8 cellular contexts compared by ENCODE assay signal in genomic region chr9:85142461-85143401, GRCh38.
A peak's percentile ranks its signal among the peaks of the same experiment; 100 is the strongest.
DNase-seq lines count a peak whose midpoint lies in the region; ATAC-seq and TF ChIP-seq lines count a peak whose summit lies in the region.

No MANE protein-coding gene starts in this region.

- H3K4me1 ChIP-seq in SK-N-SH (ENCODE audit: control insufficient read depth in 1 of 2, insufficient read depth in 2 of 2, low read depth in 1 of 2, low read length in 1 of 2) (no peaks in the 10 kb centered on the region; a peak in 1 of 4 replicates), RWPE2 (ENCODE audit: insufficient read depth, poor library complexity, severe bottlenecking) (no peaks in the 10 kb centered on the region), hepatocyte (ENCODE audit: insufficient read depth) (no peaks in the 10 kb centered on the region), upper lobe of right lung (no peaks in the 10 kb centered on the region)

- no peaks in the 10 kb centered on the region for H3K36me3 Mint-ChIP-seq in activated CD4-positive, alpha-beta memory T cell treated with anti-CD3 and anti-CD28 coated beads, Interleukin-2, amount 10 ng/mL, durations not matched to agents 7 days and 5 days (ENCODE audit: low read depth)

- TF ChIP-seq RAD21 in SK-N-SH (IDR thresholded peaks at IDR 0.05; ENCODE audit: low read length): peak; percentile 72

- no peak overlapping the region for H3K27ac Mint-ChIP-seq in activated CD4-positive, alpha-beta memory T cell treated with anti-CD3 and anti-CD28 coated beads, Interleukin-2, amount 10 ng/mL, durations not matched to agents 7 days and 5 days

- no peaks in the 10 kb centered on the region for H3K36me3 ChIP-seq in SK-N-SH (replicated peaks in 1 of 2; ENCODE audit: control insufficient read depth in 1 of 2, insufficient read depth in 2 of 2, low read length in 1 of 2)
- H3K36me3 ChIP-seq in RWPE2 (ENCODE audit: low read depth): no peaks in the 10 kb centered on the region
- H3K36me3 ChIP-seq in hepatocyte (replicated peaks; ENCODE audit: insufficient read depth, low read depth): no peaks in the 10 kb centered on the region
- no peaks in the 10 kb centered on the region for H3K36me3 ChIP-seq in upper lobe of right lung

- H3K27me3 Mint-ChIP-seq in activated CD4-positive, alpha-beta memory T cell treated with anti-CD3 and anti-CD28 coated beads, Interleukin-2, amount 10 ng/mL, durations not matched to agents 7 days and 5 days: no peaks in the 10 kb centered on the region

- H3K27me3 ChIP-seq in SK-N-SH (ENCODE audit: insufficient read depth) (no peaks in the 10 kb centered on the region), RWPE2 (ENCODE audit: insufficient read depth, poor library complexity, severe bottlenecking) (no peaks in the 10 kb centered on the region), hepatocyte (no peaks in the 10 kb centered on the region), upper lobe of right lung (no peaks in the 10 kb centered on the region)

- H2AFZ ChIP-seq in SK-N-SH (ENCODE audit: low read depth) (no peak overlapping the region), hepatocyte (no peak overlapping the region)

- H3K9me2 ChIP-seq in SK-N-SH (no peaks in the 10 kb centered on the region), hepatocyte (replicated peaks; ENCODE audit: insufficient read depth) (no peaks in the 10 kb centered on the region)

- no peaks in the 10 kb centered on the region for H3K9me3 ChIP-seq in SK-N-SH
- no peaks in the 10 kb centered on the region for H3K9me3 ChIP-seq in RWPE2 (ENCODE audit: severe bottlenecking)
- H3K9me3 ChIP-seq in hepatocyte (ENCODE audit: low read depth): no peaks in the 10 kb centered on the region
- no peaks in the 10 kb centered on the region for H3K9me3 ChIP-seq in upper lobe of right lung

- H3K9ac ChIP-seq in SK-N-SH: no peak overlapping the region

- H3K27ac ChIP-seq in SK-N-SH (ENCODE audit: low read depth in 2 of 2, low read length in 1 of 2): no peak overlapping the region
- no peak overlapping the region for H3K27ac ChIP-seq in RWPE2 (ENCODE audit: poor library complexity, severe bottlenecking)
- H3K27ac ChIP-seq in hepatocyte: no peak overlapping the region
- no peak overlapping the region for H3K27ac ChIP-seq in upper lobe of right lung

- DNase-seq in SK-N-SH (peak; percentile 20), RWPE2 (ENCODE audit: low spot score) (no peak), hepatocyte (ENCODE audit: low spot score) (peak; percentile 26), upper lobe of right lung (no peak), activated T-cell treated with anti-CD3 and anti-CD28 coated beads for 4 hours (no peak)
- no peak for DNase-seq in activated CD4-positive, alpha-beta memory T cell treated with anti-CD3 and anti-CD28 coated beads, Interleukin-2, amount 10 ng/mL, durations not matched to agents 7 days and 5 days

- H3K4me3 Mint-ChIP-seq in activated CD4-positive, alpha-beta memory T cell treated with anti-CD3 and anti-CD28 coated beads, Interleukin-2, amount 10 ng/mL, durations not matched to agents 7 days and 5 days: no peak overlapping the region

- H3K79me2 ChIP-seq in SK-N-SH (ENCODE audit: insufficient read depth) (no peaks in the 10 kb centered on the region), hepatocyte (no peaks in the 10 kb centered on the region)

- no peaks in the 10 kb centered on the region for H4K20me1 ChIP-seq in SK-N-SH (ENCODE audit: insufficient read depth)
- no peaks in the 10 kb centered on the region for H4K20me1 ChIP-seq in hepatocyte (ENCODE audit: insufficient read depth, poor library complexity, severe bottlenecking)

- H3K4me3 ChIP-seq in SK-N-SH (ENCODE audit: low read depth in 2 of 2, low read length in 1 of 2) (no peak overlapping the region), RWPE2 (ENCODE audit: severe bottlenecking) (no peak overlapping the region), hepatocyte (no peak overlapping the region), upper lobe of right lung (no peak overlapping the region)

- CTCF ChIA-PET in SK-N-SH (lab: Yijun Ruan, JAX): interaction anchor here (0.6 to 4.0 kb wide), 29 partner anchors 9 to 746 kb away, joined by 3 to 14 read pairs (median 3); no protein-coding TSS in a partner anchor
- CTCF ChIA-PET in activated CD4-positive, alpha-beta memory T cell treated with anti-CD3 and anti-CD28 coated beads, Interleukin-2, amount 10 ng/mL, durations not matched to agents 7 days and 5 days (lab: Charles Lee): interaction anchor here (0.6 to 1.8 kb wide), 2 partner anchors 17 to 746 kb away, joined by 4 to 7 read pairs; no protein-coding TSS in a partner anchor

- no peaks in the 10 kb centered on the region for H3F3A ChIP-seq in SK-N-SH (replicated peaks; ENCODE audit: insufficient read depth)

- H3K4me1 Mint-ChIP-seq in activated CD4-positive, alpha-beta memory T cell treated with anti-CD3 and anti-CD28 coated beads, Interleukin-2, amount 10 ng/mL, durations not matched to agents 7 days and 5 days: no peaks in the 10 kb centered on the region

- POLR2A ChIA-PET in SK-N-SH (lab: Yijun Ruan, JAX): no interaction called here
- POLR2A ChIA-PET in activated CD4-positive, alpha-beta memory T cell treated with anti-CD3 and anti-CD28 coated beads, Interleukin-2, amount 10 ng/mL, durations not matched to agents 7 days and 5 days (lab: Charles Lee): no interaction called here

- TF ChIP-seq EP300 in SK-N-SH (IDR thresholded peaks at IDR 0.05; ENCODE audit: borderline replicate concordance in 1 of 2, low read depth in 1 of 2, low read length in 1 of 2): no peak

- intact Hi-C loops in upper lobe of right lung (cut with DNase I): no loop called here

- no peak for ATAC-seq in SK-N-SH treated with all-trans-retinoic acid at 6 μM for 48 hours
- 0 out of 3 replicates have a peak, but pooled peaks have one; percentile 12 for ATAC-seq in RWPE2 (ENCODE audit: low read depth)
- peak; percentile 33 for ATAC-seq in upper lobe of right lung
- ATAC-seq in HG02678 (IDR thresholded peaks at IDR 0.05; ENCODE audit: unreplicated experiment): no peak

- TF ChIP-seq CTCF in SK-N-SH (IDR thresholded peaks at IDR 0.05) (peak; percentile 54), RWPE2 (IDR thresholded peaks at IDR 0.05; ENCODE audit: poor library complexity, severe bottlenecking) (peak; percentile 51), hepatocyte (IDR thresholded peaks at IDR 0.05; ENCODE audit: poor library complexity) (peak; percentile 45), upper lobe of right lung (IDR thresholded peaks at IDR 0.05) (peak; percentile 39)

- no peaks in the 10 kb centered on the region for H3K9me3 Mint-ChIP-seq in activated CD4-positive, alpha-beta memory T cell treated with anti-CD3 and anti-CD28 coated beads, Interleukin-2, amount 10 ng/mL, durations not matched to agents 7 days and 5 days

- 38% methylated on average over 5 of the region's 5 CpGs for WGBS in SK-N-SH (ENCODE audit: low lambda C conversion rate)
- WGBS in hepatocyte (ENCODE audit: low lambda C conversion rate, missing lambda C conversion rate): 83% methylated on average over 5 of the region's 5 CpGs

- H3K4me2 ChIP-seq in SK-N-SH: no peak overlapping the region
- no peak overlapping the region for H3K4me2 ChIP-seq in hepatocyte

TF ChIP-seq in SK-N-SH, 30 proteins besides CTCF, POLR2A, EP300 and RAD21:
- TF ChIP-seq NFIC (IDR thresholded peaks at IDR 0.05; ENCODE audit: borderline replicate concordance): no peak
- TF ChIP-seq SMC3 (IDR thresholded peaks at IDR 0.05; ENCODE audit: low read depth, low read length): peak; percentile 42
TF ChIP-seq in SK-N-SH: peak in this region for 1.

TF ChIP-seq in SK-N-SH treated with all-trans-retinoic acid at 6 μM for 48 hours, 23 proteins besides CTCF, POLR2A, EP300 and RAD21 (continues in another document):
- TF ChIP-seq ZFP30 (CRISPR knock-in tag; IDR thresholded peaks at IDR 0.05): no peak
- no peak for TF ChIP-seq CREB5 (CRISPR knock-in tag; IDR thresholded peaks at IDR 0.05; ENCODE audit: low read depth)
- TF ChIP-seq CSDC2 (CRISPR knock-in tag; IDR thresholded peaks at IDR 0.05): no peak
- no peak for TF ChIP-seq BACH2 (CRISPR knock-in tag; IDR thresholded peaks at IDR 0.05; ENCODE audit: borderline replicate concordance)
- TF ChIP-seq GLIS3 (CRISPR knock-in tag; IDR thresholded peaks at IDR 0.05): no peak
- TF ChIP-seq POU6F1 (CRISPR knock-in tag; IDR thresholded peaks at IDR 0.05; ENCODE audit: borderline replicate concordance, low read depth): no peak

Comparison
In these comparisons a context has a peak if more than half of its experiments do, and no peak if none do; other contexts are left out.
1. DNase-seq: peak in SK-N-SH (single experiment) and hepatocyte (single experiment); none in RWPE2 (single experiment), upper lobe of right lung (single experiment), activated CD4-positive, alpha-beta memory T cell treated with anti-CD3 and anti-CD28 coated beads, Interleukin-2, amount 10 ng/mL, durations not matched to agents 7 days and 5 days (single experiment) and activated T-cell treated with anti-CD3 and anti-CD28 coated beads for 4 hours (single experiment).
2. ATAC-seq: peak in RWPE2 (single experiment) and upper lobe of right lung (single experiment); none in SK-N-SH treated with all-trans-retinoic acid at 6 μM for 48 hours (single experiment) and HG02678 (single experiment).
3. Peak in every context shown above with its lines, with median percentiles within 50 percentile points of each other: CTCF ChIP-seq.